Comparison of ENCODE assay signal across 2 cellular contexts in the genomic region with DNA sequence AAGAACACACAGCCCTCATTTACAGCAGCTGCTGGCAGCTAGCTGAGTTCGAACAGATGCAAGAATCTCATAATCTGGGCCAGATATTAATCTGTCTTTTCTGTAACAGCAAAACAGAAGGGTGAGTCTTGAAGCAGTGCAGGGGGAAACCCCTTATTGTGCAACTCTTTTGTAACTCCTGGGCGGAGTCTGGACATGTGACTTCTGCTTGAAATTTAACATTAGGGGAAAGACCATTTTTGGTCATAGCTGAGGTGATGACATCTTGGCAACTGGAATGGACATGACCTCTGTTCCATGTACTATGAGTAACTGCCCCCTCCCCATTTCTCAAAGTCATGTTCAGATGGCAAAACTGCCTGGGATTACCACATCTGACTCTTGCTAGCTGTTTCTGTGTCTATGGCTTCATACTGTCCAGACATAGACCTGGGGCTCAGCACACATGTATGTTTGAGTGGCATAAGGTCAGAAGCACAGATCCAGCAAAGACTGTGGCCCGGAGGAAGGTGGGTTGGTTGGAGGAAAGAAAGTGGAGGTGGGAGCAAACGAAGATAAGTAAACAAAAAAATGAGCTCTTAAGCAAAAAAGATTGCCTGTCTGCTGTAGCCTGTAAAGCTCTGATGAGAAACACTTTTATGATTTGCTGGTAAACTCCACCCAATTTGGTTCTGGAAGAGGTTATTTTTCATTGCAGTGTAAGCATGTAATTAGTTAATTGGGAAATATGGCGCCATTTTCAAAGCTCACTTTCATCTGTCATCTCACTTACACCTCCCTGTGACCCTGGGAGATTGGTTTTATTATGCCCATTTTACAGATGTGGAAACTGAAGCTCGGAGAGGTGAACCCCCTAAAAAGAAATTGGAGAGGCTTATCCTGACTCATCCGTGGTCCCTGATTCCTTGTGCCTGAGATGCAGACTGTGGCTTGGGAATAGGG.
TF ChIP-seq lines count a peak whose summit lies in the region.

No MANE protein-coding gene starts in this region.

TF ChIP-seq in K562, 482 proteins besides CTCF, POLR2A, EP300 and RAD21 (continued from another document and continues in another):
- TF ChIP-seq, protein P1, sequence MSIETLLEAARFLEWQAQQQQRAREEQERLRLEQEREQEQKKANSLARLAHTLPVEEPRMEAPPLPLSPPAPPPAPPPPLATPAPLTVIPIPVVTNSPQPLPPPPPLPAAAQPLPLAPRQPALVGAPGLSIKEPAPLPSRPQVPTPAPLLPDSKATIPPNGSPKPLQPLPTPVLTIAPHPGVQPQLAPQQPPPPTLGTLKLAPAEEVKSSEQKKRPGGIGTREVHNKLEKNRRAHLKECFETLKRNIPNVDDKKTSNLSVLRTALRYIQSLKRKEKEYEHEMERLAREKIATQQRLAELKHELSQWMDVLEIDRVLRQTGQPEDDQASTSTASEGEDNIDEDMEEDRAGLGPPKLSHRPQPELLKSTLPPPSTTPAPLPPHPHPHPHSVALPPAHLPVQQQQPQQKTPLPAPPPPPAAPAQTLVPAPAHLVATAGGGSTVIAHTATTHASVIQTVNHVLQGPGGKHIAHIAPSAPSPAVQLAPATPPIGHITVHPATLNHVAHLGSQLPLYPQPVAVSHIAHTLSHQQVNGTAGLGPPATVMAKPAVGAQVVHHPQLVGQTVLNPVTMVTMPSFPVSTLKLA (conservative IDR thresholded peaks at IDR 0.05): peak in 1 of 2 experiments; percentile 57; a peak in 3 of 4 replicates
- TF ChIP-seq SLC30A9 (CRISPR knock-in tag; IDR thresholded peaks at IDR 0.05) (no peak), SRSF7 (optimal IDR thresholded peaks at IDR 0.05; ENCODE audit: low read depth, low read length) (no peak), LEF1 (IDR thresholded peaks at IDR 0.05) (peak; percentile 75; the same call in 1 of the 2 replicates), ASH1L (IDR thresholded peaks at IDR 0.05; ENCODE audit: borderline replicate concordance, low read depth, partially characterized antibody) (no peak), DACH1 (IDR thresholded peaks at IDR 0.05; ENCODE audit: partially characterized antibody) (peak; percentile 81)
- TF ChIP-seq, protein P2, sequence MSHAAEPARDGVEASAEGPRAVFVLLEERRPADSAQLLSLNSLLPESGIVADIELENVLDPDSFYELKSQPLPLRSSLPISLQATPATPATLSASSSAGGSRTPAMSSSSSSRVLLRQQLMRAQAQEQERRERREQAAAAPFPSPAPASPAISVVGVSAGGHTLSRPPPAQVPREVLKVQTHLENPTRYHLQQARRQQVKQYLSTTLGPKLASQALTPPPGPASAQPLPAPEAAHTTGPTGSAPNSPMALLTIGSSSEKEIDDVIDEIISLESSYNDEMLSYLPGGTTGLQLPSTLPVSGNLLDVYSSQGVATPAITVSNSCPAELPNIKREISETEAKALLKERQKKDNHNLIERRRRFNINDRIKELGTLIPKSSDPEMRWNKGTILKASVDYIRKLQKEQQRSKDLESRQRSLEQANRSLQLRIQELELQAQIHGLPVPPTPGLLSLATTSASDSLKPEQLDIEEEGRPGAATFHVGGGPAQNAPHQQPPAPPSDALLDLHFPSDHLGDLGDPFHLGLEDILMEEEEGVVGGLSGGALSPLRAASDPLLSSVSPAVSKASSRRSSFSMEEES (CRISPR knock-in tag; IDR thresholded peaks at IDR 0.05): peak; percentile 57
- TF ChIP-seq, protein P3, sequence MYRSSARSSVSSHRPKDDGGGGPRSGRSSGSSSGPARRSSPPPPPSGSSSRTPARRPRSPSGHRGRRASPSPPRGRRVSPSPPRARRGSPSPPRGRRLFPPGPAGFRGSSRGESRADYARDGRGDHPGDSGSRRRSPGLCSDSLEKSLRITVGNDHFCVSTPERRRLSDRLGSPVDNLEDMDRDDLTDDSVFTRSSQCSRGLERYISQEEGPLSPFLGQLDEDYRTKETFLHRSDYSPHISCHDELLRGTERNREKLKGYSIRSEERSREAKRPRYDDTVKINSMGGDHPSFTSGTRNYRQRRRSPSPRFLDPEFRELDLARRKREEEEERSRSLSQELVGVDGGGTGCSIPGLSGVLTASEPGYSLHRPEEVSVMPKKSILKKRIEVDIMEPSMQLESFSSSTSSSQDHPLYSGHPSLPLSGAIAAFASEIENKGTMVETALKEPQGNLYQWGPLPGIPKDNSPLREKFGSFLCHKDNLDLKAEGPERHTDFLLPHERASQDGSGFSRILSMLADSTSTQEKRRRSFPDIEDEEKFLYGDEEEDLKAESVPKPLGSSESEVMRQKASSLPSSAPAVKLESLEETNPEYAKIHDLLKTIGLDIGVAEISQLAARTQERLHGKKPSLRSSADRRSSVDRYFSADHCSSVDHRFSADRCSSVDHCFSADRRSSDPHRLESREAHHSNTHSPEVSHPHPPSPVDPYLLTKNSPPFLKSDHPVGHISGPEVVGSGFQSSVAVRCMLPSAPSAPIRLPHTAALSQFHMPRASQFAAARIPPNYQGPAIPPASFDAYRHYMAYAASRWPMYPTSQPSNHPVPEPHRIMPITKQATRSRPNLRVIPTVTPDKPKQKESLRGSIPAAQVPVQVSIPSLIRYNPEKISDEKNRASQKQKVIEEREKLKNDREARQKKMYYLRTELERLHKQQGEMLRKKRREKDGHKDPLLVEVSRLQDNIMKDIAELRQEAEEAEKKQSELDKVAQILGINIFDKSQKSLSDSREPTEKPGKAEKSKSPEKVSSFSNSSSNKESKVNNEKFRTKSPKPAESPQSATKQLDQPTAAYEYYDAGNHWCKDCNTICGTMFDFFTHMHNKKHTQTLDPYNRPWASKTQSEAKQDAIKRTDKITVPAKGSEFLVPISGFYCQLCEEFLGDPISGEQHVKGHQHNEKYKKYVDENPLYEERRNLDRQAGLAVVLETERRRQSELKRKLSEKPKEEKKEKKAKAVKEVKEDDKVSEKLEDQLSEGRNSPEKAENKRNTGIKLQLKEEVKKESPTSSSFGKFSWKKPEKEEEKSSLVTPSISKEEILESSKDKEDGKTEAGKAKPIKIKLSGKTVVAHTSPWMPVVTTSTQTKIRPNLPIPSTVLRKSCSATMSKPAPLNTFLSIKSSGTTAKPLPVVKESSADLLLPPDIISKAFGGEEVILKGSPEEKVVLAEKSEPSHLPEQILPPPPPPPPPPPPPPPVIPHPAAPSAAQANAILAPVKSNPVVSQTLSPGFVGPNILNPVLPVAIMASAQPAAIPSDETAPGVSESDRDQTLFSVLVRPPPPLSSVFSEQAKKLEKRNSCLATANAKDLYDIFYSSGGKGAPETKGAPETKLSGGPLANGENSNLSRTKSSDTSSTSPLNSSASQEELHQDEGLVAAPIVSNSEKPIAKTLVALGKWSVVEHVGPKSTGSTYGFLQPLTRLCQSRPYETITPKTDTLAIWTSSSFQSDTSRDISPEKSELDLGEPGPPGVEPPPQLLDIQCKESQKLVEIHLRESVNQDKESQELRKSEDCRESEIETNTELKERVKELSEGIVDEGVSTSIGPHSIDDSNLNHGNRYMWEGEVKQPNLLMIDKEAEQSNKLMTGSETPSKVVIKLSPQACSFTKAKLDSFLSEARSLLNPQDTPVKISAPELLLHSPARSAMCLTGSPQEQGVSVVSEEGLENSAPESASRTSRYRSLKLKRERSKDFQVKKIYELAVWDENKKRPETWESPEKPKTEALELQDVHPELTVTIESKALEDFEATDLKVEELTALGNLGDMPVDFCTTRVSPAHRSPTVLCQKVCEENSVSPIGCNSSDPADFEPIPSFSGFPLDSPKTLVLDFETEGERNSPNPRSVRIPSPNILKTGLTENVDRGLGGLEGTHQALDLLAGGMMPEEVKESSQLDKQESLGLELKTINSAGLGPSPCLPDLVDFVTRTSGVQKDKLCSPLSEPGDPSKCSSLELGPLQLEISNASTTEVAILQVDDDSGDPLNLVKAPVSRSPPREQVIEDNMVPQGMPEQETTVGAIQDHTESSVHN (IDR thresholded peaks at IDR 0.05; ENCODE audit: borderline replicate concordance in 1 of 2, low read depth in 1 of 2): peak; percentile 9 to 93; a peak in 3 of 4 replicates

TF ChIP-seq in HepG2, 621 proteins besides CTCF, POLR2A, EP300 and RAD21 (continued from another document and continues in another):
- TF ChIP-seq, protein P4, sequence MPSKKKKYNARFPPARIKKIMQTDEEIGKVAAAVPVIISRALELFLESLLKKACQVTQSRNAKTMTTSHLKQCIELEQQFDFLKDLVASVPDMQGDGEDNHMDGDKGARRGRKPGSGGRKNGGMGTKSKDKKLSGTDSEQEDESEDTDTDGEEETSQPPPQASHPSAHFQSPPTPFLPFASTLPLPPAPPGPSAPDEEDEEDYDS (CRISPR knock-in tag; IDR thresholded peaks at IDR 0.05): no peak
- TF ChIP-seq AGO2 (optimal IDR thresholded peaks at IDR 0.05; ENCODE audit: low read depth, low read length) (no peak), ZNF501 (CRISPR knock-in tag; IDR thresholded peaks at IDR 0.05) (peak; percentile 40; the same call in 1 of the 2 replicates), ZNF543 (CRISPR knock-in tag; IDR thresholded peaks at IDR 0.05) (0 out of 2 replicates have a peak, but pooled peaks have one; percentile 40), ZNF124 (CRISPR knock-in tag; IDR thresholded peaks at IDR 0.05) (no peak), ZNF136 (CRISPR knock-in tag; IDR thresholded peaks at IDR 0.05; ENCODE audit: low read depth) (no peak), ZNF225 (CRISPR knock-in tag; IDR thresholded peaks at IDR 0.05) (no peak; the same call in 1 of the 2 replicates), GABPA (IDR thresholded peaks at IDR 0.05; ENCODE audit: low read depth, low read length) (no peak), GABPA (CRISPR knock-in tag; IDR thresholded peaks at IDR 0.05; ENCODE audit: low read depth) (no peak), ZNF432 (CRISPR knock-in tag; IDR thresholded peaks at IDR 0.05; ENCODE audit: borderline replicate concordance) (no peak), ZNF546 (CRISPR knock-in tag; conservative IDR thresholded peaks at IDR 0.05) (no peak), ZNF557 (CRISPR knock-in tag; IDR thresholded peaks at IDR 0.05) (no peak), HNRNPL (IDR thresholded peaks at IDR 0.05; ENCODE audit: low read depth, low read length) (no peak), ZNF282 (IDR thresholded peaks at IDR 0.05; ENCODE audit: partially characterized antibody) (no peak), ZNF235 (CRISPR knock-in tag; IDR thresholded peaks at IDR 0.05; ENCODE audit: borderline replicate concordance) (no peak), ZNF772 (CRISPR knock-in tag; IDR thresholded peaks at IDR 0.05) (no peak; the same call in 1 of the 2 replicates), KLF16 (CRISPR knock-in tag; IDR thresholded peaks at IDR 0.05) (peak in 1 of 2 experiments; percentile 73; a peak in 2 of 4 replicates), ZFAT (CRISPR knock-in tag; conservative IDR thresholded peaks at IDR 0.05) (no peak), ESRRA (CRISPR knock-in tag; IDR thresholded peaks at IDR 0.05; ENCODE audit: low read depth) (no peak; the same call in 1 of the 2 replicates), ZNF773 (CRISPR knock-in tag; IDR thresholded peaks at IDR 0.05; ENCODE audit: borderline replicate concordance) (no peak)
- TF ChIP-seq, protein P5, sequence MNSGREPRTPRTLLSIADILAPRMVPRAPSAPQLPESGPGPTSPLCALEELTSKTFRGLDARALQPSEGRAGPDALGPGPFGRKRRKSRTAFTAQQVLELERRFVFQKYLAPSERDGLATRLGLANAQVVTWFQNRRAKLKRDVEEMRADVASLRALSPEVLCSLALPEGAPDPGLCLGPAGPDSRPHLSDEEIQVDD (CRISPR knock-in tag; IDR thresholded peaks at IDR 0.05; ENCODE audit: borderline replicate concordance): no peak
- TF ChIP-seq, protein P6, sequence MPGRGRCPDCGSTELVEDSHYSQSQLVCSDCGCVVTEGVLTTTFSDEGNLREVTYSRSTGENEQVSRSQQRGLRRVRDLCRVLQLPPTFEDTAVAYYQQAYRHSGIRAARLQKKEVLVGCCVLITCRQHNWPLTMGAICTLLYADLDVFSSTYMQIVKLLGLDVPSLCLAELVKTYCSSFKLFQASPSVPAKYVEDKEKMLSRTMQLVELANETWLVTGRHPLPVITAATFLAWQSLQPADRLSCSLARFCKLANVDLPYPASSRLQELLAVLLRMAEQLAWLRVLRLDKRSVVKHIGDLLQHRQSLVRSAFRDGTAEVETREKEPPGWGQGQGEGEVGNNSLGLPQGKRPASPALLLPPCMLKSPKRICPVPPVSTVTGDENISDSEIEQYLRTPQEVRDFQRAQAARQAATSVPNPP (CRISPR knock-in tag; IDR thresholded peaks at IDR 0.05): no peak
- TF ChIP-seq, protein P7, sequence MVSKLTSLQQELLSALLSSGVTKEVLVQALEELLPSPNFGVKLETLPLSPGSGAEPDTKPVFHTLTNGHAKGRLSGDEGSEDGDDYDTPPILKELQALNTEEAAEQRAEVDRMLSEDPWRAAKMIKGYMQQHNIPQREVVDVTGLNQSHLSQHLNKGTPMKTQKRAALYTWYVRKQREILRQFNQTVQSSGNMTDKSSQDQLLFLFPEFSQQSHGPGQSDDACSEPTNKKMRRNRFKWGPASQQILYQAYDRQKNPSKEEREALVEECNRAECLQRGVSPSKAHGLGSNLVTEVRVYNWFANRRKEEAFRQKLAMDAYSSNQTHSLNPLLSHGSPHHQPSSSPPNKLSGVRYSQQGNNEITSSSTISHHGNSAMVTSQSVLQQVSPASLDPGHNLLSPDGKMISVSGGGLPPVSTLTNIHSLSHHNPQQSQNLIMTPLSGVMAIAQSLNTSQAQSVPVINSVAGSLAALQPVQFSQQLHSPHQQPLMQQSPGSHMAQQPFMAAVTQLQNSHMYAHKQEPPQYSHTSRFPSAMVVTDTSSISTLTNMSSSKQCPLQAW (CRISPR knock-in tag; IDR thresholded peaks at IDR 0.05): peak; percentile 74
- TF ChIP-seq, protein P2 (CRISPR knock-in tag; IDR thresholded peaks at IDR 0.05): peak; percentile 97
- TF ChIP-seq, protein P8, sequence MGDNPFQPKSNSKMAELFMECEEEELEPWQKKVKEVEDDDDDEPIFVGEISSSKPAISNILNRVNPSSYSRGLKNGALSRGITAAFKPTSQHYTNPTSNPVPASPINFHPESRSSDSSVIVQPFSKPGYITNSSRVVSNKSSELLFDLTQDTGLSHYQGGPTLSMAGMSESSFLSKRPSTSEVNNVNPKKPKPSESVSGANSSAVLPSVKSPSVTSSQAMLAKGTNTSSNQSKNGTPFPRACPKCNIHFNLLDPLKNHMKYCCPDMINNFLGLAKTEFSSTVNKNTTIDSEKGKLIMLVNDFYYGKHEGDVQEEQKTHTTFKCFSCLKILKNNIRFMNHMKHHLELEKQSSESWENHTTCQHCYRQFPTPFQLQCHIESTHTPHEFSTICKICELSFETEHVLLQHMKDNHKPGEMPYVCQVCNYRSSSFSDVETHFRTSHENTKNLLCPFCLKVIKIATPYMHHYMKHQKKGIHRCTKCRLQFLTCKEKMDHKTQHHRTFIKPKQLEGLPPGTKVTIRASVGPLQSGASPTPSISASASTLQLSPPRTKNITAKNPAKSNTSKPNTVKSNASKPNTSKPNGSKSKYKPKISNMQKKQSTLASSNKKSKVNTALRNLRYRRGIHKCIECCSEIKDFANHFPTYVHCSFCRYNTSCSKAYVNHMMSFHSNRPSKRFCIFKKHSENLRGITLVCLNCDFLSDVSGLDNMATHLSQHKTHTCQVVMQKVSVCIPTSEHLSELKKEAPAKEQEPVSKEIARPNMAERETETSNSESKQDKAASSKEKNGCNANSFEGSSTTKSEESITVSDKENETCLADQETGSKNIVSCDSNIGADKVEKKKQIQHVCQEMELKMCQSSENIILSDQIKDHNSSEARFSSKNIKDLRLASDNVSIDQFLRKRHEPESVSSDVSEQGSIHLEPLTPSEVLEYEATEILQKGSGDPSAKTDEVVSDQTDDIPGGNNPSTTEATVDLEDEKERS (CRISPR knock-in tag; IDR thresholded peaks at IDR 0.05): peak; percentile 63; the same call in 1 of the 2 replicates
